ENCODE assay signal across 8 cellular contexts in genomic region chr11:10735532-10736465, GRCh38.
DNase-seq lines count a peak whose midpoint lies in the region; ATAC-seq and TF ChIP-seq lines count a peak whose summit lies in the region.

No MANE protein-coding gene starts in this region.

- H3K4me3 ChIP-seq in OCI-LY1 (ENCODE audit: low read depth, low read length, poor library complexity, severe bottlenecking) (peak overlapping the region; percentile 36), epithelial cell of esophagus (ENCODE audit: low read length) (peak overlapping the region; percentile 40)

- ATAC-seq in GM21529 (IDR thresholded peaks at IDR 0.05; ENCODE audit: unreplicated experiment) = peak; percentile 97

- no peak overlapping the region; the same call in 1 of the 2 replicates for H3K9ac ChIP-seq in OCI-LY1 (ENCODE audit: low read length)

- H3K9me3 ChIP-seq in OCI-LY1 (ENCODE audit: low read length) = no peaks in the 10 kb centered on the region

- H2AFZ ChIP-seq in OCI-LY1 (ENCODE audit: low read length) = no peak overlapping the region

- H3K36me3 ChIP-seq in OCI-LY1 (ENCODE audit: insufficient read depth, low read length) = no peaks in the 10 kb centered on the region

- no peaks in the 10 kb centered on the region for H3K27me3 ChIP-seq in OCI-LY1 (ENCODE audit: insufficient read depth, low read length)

- H3K4me2 ChIP-seq in OCI-LY1 (ENCODE audit: low read length) = peak overlapping the region; percentile 58

- H3K79me2 ChIP-seq in OCI-LY1 (ENCODE audit: insufficient read depth, low read length) = no peaks in the 10 kb centered on the region

- peak; percentile 94 for DNase-seq in DMS 273 (lab: John Stamatoyannopoulos, UW; ENCODE audit: unreplicated experiment)
- DNase-seq in HuH-7 (ENCODE audit: low spot score) = peak; percentile 89
- DNase-seq in activated T-cell treated with anti-CD3 and anti-CD28 coated beads for 1 hour (ENCODE audit: low read depth) = peak; percentile 78
- DNase-seq in epithelial cell of esophagus (ENCODE audit: low read depth) = peak; percentile 95
- peak; percentile 90 for DNase-seq in middle frontal gyrus (ENCODE audit: extremely low spot score, low spot score)
- peak; percentile 83 to 85 for DNase-seq in stimulated activated CD8-positive, alpha-beta memory T cell treated with anti-CD3 and anti-CD28 coated beads, Interleukin-15, amount 100 ng/mL, for 48 hours (ENCODE audit: low read depth in 2 of 2)

- H4K20me1 ChIP-seq in OCI-LY1 (ENCODE audit: insufficient read depth, low read length) = no peaks in the 10 kb centered on the region

- no peaks in the 10 kb centered on the region for H3F3A ChIP-seq in OCI-LY1 (ENCODE audit: insufficient read depth, low read length)

- TF ChIP-seq CTCF in OCI-LY1 (IDR thresholded peaks at IDR 0.05; ENCODE audit: low read length) (peak; percentile 96), epithelial cell of esophagus (IDR thresholded peaks at IDR 0.05; ENCODE audit: insufficient read depth, low read depth, low read length, missing control alignments) (peak; percentile 93)

- no peak overlapping the region for H3K27ac ChIP-seq in OCI-LY1 (ENCODE audit: low read depth, low read length, poor library complexity, severe bottlenecking)

- no peaks in the 10 kb centered on the region for H3K9me2 ChIP-seq in OCI-LY1 (ENCODE audit: low read depth, low read length)

- H3K4me1 ChIP-seq in OCI-LY1 (ENCODE audit: insufficient read depth, low read length, severe bottlenecking) = peaks cover 5% of the 10 kb centered on the region
